In the genomic region with DNA sequence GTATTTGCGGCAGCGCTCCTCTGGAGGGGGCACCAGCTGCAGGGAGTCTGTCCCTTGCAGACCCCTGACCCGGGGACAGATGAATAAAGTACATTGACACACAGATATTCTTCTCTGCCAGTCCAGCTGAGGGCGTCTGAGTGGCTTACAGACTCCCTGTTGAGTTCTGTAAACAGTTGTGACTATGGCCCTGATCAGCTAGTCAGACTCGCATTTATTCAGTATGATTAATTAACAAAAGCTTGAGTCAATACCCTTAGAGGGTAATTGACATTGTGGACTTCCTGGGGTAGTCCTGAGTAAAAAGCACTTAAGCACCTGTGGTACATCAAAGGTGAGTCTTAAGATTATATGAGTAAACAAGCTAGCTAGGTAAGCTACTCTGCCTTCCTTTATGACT, we compare ENCODE assay signal across 1 cellular context.
TF ChIP-seq lines count a peak whose summit lies in the region.

No MANE protein-coding gene starts in this region.

TF ChIP-seq in WTC11, 78 proteins besides CTCF, POLR2A, EP300 and RAD21 (continued from another document):
- TF ChIP-seq, protein P1, sequence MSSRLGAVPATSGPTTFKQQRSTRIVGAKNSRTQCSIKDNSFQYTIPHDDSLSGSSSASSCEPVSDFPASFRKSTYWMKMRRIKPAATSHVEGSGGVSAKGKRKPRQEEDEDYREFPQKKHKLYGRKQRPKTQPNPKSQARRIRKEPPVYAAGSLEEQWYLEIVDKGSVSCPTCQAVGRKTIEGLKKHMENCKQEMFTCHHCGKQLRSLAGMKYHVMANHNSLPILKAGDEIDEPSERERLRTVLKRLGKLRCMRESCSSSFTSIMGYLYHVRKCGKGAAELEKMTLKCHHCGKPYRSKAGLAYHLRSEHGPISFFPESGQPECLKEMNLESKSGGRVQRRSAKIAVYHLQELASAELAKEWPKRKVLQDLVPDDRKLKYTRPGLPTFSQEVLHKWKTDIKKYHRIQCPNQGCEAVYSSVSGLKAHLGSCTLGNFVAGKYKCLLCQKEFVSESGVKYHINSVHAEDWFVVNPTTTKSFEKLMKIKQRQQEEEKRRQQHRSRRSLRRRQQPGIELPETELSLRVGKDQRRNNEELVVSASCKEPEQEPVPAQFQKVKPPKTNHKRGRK (CRISPR knock-in tag; IDR thresholded peaks at IDR 0.05; ENCODE audit: borderline replicate concordance) = no peak
- TF ChIP-seq ZNF416 (CRISPR knock-in tag; IDR thresholded peaks at IDR 0.05) (no peak), HMGA2 (CRISPR knock-in tag; IDR thresholded peaks at IDR 0.05) (no peak)
